ENCODE assay signal across 8 cellular contexts in the genomic region with DNA sequence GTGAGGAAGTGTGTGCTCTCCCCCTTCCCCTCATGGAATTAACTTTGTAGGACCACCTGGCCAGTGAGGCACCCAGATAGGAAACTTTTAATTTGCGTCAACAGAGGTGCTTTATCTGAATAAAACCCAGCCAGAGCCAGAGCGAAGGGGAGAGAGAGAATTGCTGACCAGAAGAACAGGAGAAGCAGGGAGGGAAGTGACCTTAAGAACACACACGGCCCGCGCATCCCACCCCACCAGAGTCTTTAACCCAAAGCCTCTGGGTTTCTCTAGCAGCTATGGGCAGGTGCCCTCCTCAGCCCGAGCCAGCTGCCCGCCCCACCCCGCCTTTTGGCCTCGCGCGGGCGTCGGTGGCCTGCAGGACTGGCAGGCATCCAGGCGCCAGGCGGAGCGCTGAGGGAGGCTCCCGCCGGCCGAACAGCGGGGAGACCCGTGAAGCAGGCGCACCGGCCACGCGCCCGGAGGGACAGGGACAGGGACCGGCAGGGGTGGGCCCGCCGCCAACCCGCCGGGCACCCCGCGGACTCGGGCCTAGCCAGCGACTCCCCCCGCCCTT.
DNase-seq lines count a peak whose midpoint lies in the region; ATAC-seq lines count a peak whose summit lies in the region.

No MANE protein-coding gene starts in this region.

- peak overlapping the region; percentile 59 for H3K4me3 ChIP-seq in neuron (ENCODE audit: low read length)

- H3K27ac Mint-ChIP-seq in activated naive CD8-positive, alpha-beta T cell: peak overlapping the region; percentile 97

- peaks cover 6% of the 10 kb centered on the region for H3K4me1 ChIP-seq in neuron (ENCODE audit: insufficient read depth, low read length)

- H3K36me3 ChIP-seq in neuron (ENCODE audit: insufficient read depth, low read length): no peaks in the 10 kb centered on the region

- peak overlapping the region; percentile 90 for H2AFZ ChIP-seq in neuron (ENCODE audit: low read depth, low read length)

- peaks cover 79% of the 10 kb centered on the region for H3K4me1 Mint-ChIP-seq in activated naive CD8-positive, alpha-beta T cell (ENCODE audit: low read depth)

- H3K27me3 ChIP-seq in neuron (ENCODE audit: insufficient read depth, low read length): no peaks in the 10 kb centered on the region

- H3K9me3 ChIP-seq in neuron (ENCODE audit: low read length): no peaks in the 10 kb centered on the region

- peak; percentile 32 for DNase-seq in DMS153 treated with DMSO at 0.1 percent for 48 hours (lab: John Stamatoyannopoulos, UW; ENCODE audit: unreplicated experiment)
- peak; percentile 46 for DNase-seq in NOMO-1 treated with DMSO at 0.1 percent for 48 hours (lab: John Stamatoyannopoulos, UW; ENCODE audit: unreplicated experiment)
- peak; percentile 84 for DNase-seq in globus pallidus (ENCODE audit: low spot score)
- DNase-seq in DMS114 treated with DMSO at 0.1 percent for 48 hours (lab: John Stamatoyannopoulos, UW; ENCODE audit: unreplicated experiment): no peak

- no peaks in the 10 kb centered on the region for H3K27me3 Mint-ChIP-seq in activated naive CD8-positive, alpha-beta T cell

- no peaks in the 10 kb centered on the region for H3K9me3 Mint-ChIP-seq in activated naive CD8-positive, alpha-beta T cell (ENCODE audit: low read depth)

- peaks cover 9% of the 10 kb centered on the region for H3K36me3 Mint-ChIP-seq in activated naive CD8-positive, alpha-beta T cell

- ATAC-seq in GM19395 (IDR thresholded peaks at IDR 0.05; ENCODE audit: unreplicated experiment) (peak; percentile 32), HG03442 (IDR thresholded peaks at IDR 0.05; ENCODE audit: unreplicated experiment) (peak; percentile 23)

- H3K4me3 Mint-ChIP-seq in activated naive CD8-positive, alpha-beta T cell: peak overlapping the region; percentile 97
